ENCODE assay signal across 13 cellular contexts in genomic region chr2:240389302-240389805, GRCh38.
"Had no signal": no experiment of that assay in that cellular context is flagged by ENCODE, and none has a peak within 500 bp of the region (broad histone marks: within the 10 kb centered on the region; RNA-seq: fewer than 3 reads in every experiment).

No MANE protein-coding gene starts in this region.

- H3K36me3 ChIP-seq: colonic mucosa, tibial artery had no signal

- H3K4me3 ChIP-seq: body of pancreas, colonic mucosa, tibial artery had no signal

- H3K9me3 ChIP-seq: body of pancreas, colonic mucosa, tibial artery had no signal

- H3K9ac ChIP-seq: parathyroid adenoma had no signal

- DNase-seq: activated CD4-positive, alpha-beta memory T cell treated with anti-CD3 and anti-CD28 coated beads for 36 hours; activated CD4-positive, alpha-beta T cell treated with anti-CD3 and anti-CD28 coated beads for 36 hours; activated effector memory CD4-positive, alpha-beta T cell treated with Interleukin-2 at 50 U/mL for 16 hours; activated T-cell treated with anti-CD3 and anti-CD28 coated beads, Interleukin-2, amount 50 U/mL, for 4 hours; central memory CD4-positive, alpha-beta T cell; colonic mucosa; kidney glomerular epithelial cell; stimulated activated CD4-positive, alpha-beta T cell treated with anti-CD3 and anti-CD28 coated beads, Interleukin-4, amount 100 ng/mL, for 1 hour; stimulated activated naive B cell treated with anti-CD40 and anti-IgM and Interleukin-4, amounts not matched to agents 10 μg/mL and 1 μg/mL and 100 μg/mL, for 72 hours had no signal

- H3K27me3 ChIP-seq: body of pancreas, colonic mucosa, tibial artery had no signal

- H3K79me2 ChIP-seq: parathyroid adenoma had no signal

- ATAC-seq: activated CD4-positive, alpha-beta T cell treated with anti-CD3 and anti-CD28 coated beads for 36 hours; activated T-cell treated with anti-CD3 and anti-CD28 coated beads, Interleukin-2, amount 50 U/mL, for 4 hours; body of pancreas; esophagus mucosa; stimulated activated naive B cell treated with anti-CD40 and anti-IgM and Interleukin-4, amounts not matched to agents 10 μg/mL and 1 μg/mL and 100 μg/mL, for 72 hours had no signal

- H3K4me1 ChIP-seq: body of pancreas, colonic mucosa, parathyroid adenoma had no signal

- H2AFZ ChIP-seq: parathyroid adenoma had no signal

- H3K27ac ChIP-seq: body of pancreas, colonic mucosa, parathyroid adenoma, tibial artery had no signal
